In genomic region chr20:17682103-17682888, GRCh38 we compare ENCODE assay signal across 8 cellular contexts. TPM values are rescaled to one million over a fixed set of nuclear protein-coding genes. Genes with fewer than 3 reads are reported as not detected.
DNase-seq lines count a peak whose midpoint lies in the region; ATAC-seq, FAIRE-seq and TF ChIP-seq lines count a peak whose summit lies in the region.

RRBP1 (minus strand) TSS chr20:17682242; CDS start chr20:17660507, 21,735 bp downstream.

- H3K23me2 ChIP-seq in H9 (ENCODE audit: insufficient read length, low read depth, low read length, poor library complexity, severe bottlenecking) = peaks cover 9% of the 10 kb centered on the region

- no peak within 1 kb of the TSS for H2BK12ac ChIP-seq in H9 (ENCODE audit: insufficient read length, low read depth, low read length)

- H3K4me3 Mint-ChIP-seq in H9 (peak within 1 kb of the TSS; percentile 79 to 81), nephron progenitor cell (peak within 1 kb of the TSS; percentile 81)
- peak within 1 kb of the TSS; percentile 73 to 83 for H3K4me3 Mint-ChIP-seq in stimulated activated naive CD8-positive, alpha-beta T cell treated with anti-CD3 and anti-CD28 coated beads, Interleukin-15, amount 100 ng/mL, for 72 hours

- peak within 1 kb of the TSS; percentile 49 for H3K4me2 ChIP-seq in H9 (ENCODE audit: insufficient read depth, insufficient read length, low read length)

- no peak within 1 kb of the TSS for H2BK20ac ChIP-seq in H9 (ENCODE audit: low read depth, low read length, poor library complexity, severe bottlenecking)

- H3K14ac ChIP-seq in H9 (ENCODE audit: insufficient read depth, low read length) = peak within 1 kb of the TSS; percentile 10

- peaks cover 3% of the 10 kb centered on the region for H3K79me1 ChIP-seq in H9 (ENCODE audit: insufficient read depth, low read depth, low read length, poor library complexity, severe bottlenecking)

- peaks cover 12% of the 10 kb centered on the region for H3K79me2 ChIP-seq in H9 (ENCODE audit: insufficient read depth, low read length)

- no peaks in the 10 kb centered on the region for H4K20me1 ChIP-seq in H9 (ENCODE audit: control insufficient read depth, insufficient read depth, insufficient read length)

- no peak within 1 kb of the TSS for H2BK5ac ChIP-seq in H9 (ENCODE audit: insufficient read length, low read length)

- H3K27ac ChIP-seq in H9 (ENCODE audit: insufficient read length, low read depth, low read length) = no peak within 1 kb of the TSS

- WGBS in H9 (ENCODE audit: extremely low coverage, insufficient read length, low lambda C conversion rate) = no CpG with 5 or more reads among the region's 79 CpGs

- FAIRE-seq in G401.6 (lab: Jason Lieb, UNC) = peak; percentile 74

- no peak within 1 kb of the TSS for H2AK5ac ChIP-seq in H9 (ENCODE audit: insufficient read length, low read length)

- H3K4me1 ChIP-seq in H9 (ENCODE audit: insufficient read depth, low read length) = peaks cover 6% of the 10 kb centered on the region; the same call in 1 of the 2 replicates

- peaks cover 29% of the 10 kb centered on the region for H3K27me3 Mint-ChIP-seq in H9 (ENCODE audit: low read depth)
- peaks cover 21% of the 10 kb centered on the region for H3K27me3 Mint-ChIP-seq in nephron progenitor cell (ENCODE audit: low read depth, poor library complexity)
- peaks cover 40% of the 10 kb centered on the region for H3K27me3 Mint-ChIP-seq in stimulated activated naive CD8-positive, alpha-beta T cell treated with anti-CD3 and anti-CD28 coated beads, Interleukin-15, amount 100 ng/mL, for 72 hours

- ATAC-seq in stimulated activated naive CD8-positive, alpha-beta T cell treated with anti-CD3 and anti-CD28 coated beads, Interleukin-15, amount 100 ng/mL, for 72 hours = peak; percentile 94

- H4K8ac ChIP-seq in H9 (replicated peaks; ENCODE audit: insufficient read length, low read depth, low read length) = no peak within 1 kb of the TSS

- no peaks in the 10 kb centered on the region for H3K27me3 ChIP-seq in H9 (ENCODE audit: insufficient read depth, low read length)

- H3T11ph ChIP-seq in H9 (ENCODE audit: low read length) = no peak within 1 kb of the TSS

- peak; percentile 98 for DNase-seq in H9
- peak; percentile 99 for DNase-seq in M059J (ENCODE audit: low read depth)
- peak; percentile 98 for DNase-seq in SHP77 (lab: John Stamatoyannopoulos, UW)
- peak; percentile 99 for DNase-seq in activated effector memory CD4-positive, alpha-beta T cell treated with anti-CD3 and anti-CD28 coated beads, Interleukin-2, amount 50 U/mL, for 16 hours
- peak; percentile 97 for DNase-seq in fibroblast of the aortic adventitia (ENCODE audit: low read depth)
- peak; percentile 98 for DNase-seq in nephron progenitor cell
- peak; percentile 96 to 98 for DNase-seq in stimulated activated naive CD8-positive, alpha-beta T cell treated with anti-CD3 and anti-CD28 coated beads, Interleukin-15, amount 100 ng/mL, for 72 hours

- H3K18ac ChIP-seq in H9 (ENCODE audit: insufficient read length, low read depth, low read length) = no peak within 1 kb of the TSS

- H3K9me3 ChIP-seq in H9 (ENCODE audit: control insufficient read depth, low read depth, low read length) = no peaks in the 10 kb centered on the region

- H3K4me3 ChIP-seq in fibroblast of the aortic adventitia (ENCODE audit: low read depth, low read length) = peak within 1 kb of the TSS; percentile 86

- TF ChIP-seq CTCF in H9 (conservative IDR thresholded peaks at IDR 0.05) (peak; percentile 92), fibroblast of the aortic adventitia (IDR thresholded peaks at IDR 0.05; ENCODE audit: insufficient read depth, low read length) (peak; percentile 79), nephron progenitor cell (IDR thresholded peaks at IDR 0.05) (peak; percentile 61)

- no peak within 1 kb of the TSS for H3K56ac ChIP-seq in H9 (ENCODE audit: insufficient read length, low read depth, low read length)

- H3K4ac ChIP-seq in H9 (ENCODE audit: low read depth, low read length) = no peak within 1 kb of the TSS

- H4K91ac ChIP-seq in H9 (ENCODE audit: insufficient read length, low read depth, low read length) = no peak within 1 kb of the TSS

- H2BK15ac ChIP-seq in H9 (ENCODE audit: low read depth, low read length) = no peak within 1 kb of the TSS

- H3K4me1 Mint-ChIP-seq in H9 = peaks cover 28 to 38% of the 10 kb centered on the region in 2 experiments
- peaks cover 31% of the 10 kb centered on the region for H3K4me1 Mint-ChIP-seq in nephron progenitor cell
- peaks cover 26% of the 10 kb centered on the region for H3K4me1 Mint-ChIP-seq in stimulated activated naive CD8-positive, alpha-beta T cell treated with anti-CD3 and anti-CD28 coated beads, Interleukin-15, amount 100 ng/mL, for 72 hours

- H4K5ac ChIP-seq in H9 (ENCODE audit: insufficient read length, low read depth, low read length) = no peak within 1 kb of the TSS

- no peak within 1 kb of the TSS for H2AFZ ChIP-seq in H9 (ENCODE audit: low read length)

- no peak within 1 kb of the TSS for H2BK120ac ChIP-seq in H9 (ENCODE audit: low read depth, low read length, poor library complexity, severe bottlenecking)

- H3K9me3 Mint-ChIP-seq in H9 (peaks cover 4 to 10% of the 10 kb centered on the region in 2 experiments; a peak in 3 of 5 replicates), nephron progenitor cell (peaks cover 14% of the 10 kb centered on the region)
- H3K9me3 Mint-ChIP-seq in stimulated activated naive CD8-positive, alpha-beta T cell treated with anti-CD3 and anti-CD28 coated beads, Interleukin-15, amount 100 ng/mL, for 72 hours = no peaks in the 10 kb centered on the region

- H3K27ac Mint-ChIP-seq in H9 = peak within 1 kb of the TSS in 1 of 3 experiments; percentile 45; a peak in 3 of 7 replicates
- H3K27ac Mint-ChIP-seq in nephron progenitor cell = peak within 1 kb of the TSS; percentile 57
- peak within 1 kb of the TSS; percentile 82 to 87 for H3K27ac Mint-ChIP-seq in stimulated activated naive CD8-positive, alpha-beta T cell treated with anti-CD3 and anti-CD28 coated beads, Interleukin-15, amount 100 ng/mL, for 72 hours

- H3K36me3 Mint-ChIP-seq in H9 (ENCODE audit: insufficient read depth in 1 of 3, low read depth in 3 of 3) (peaks cover 12 to 24% (median 21%) of the 10 kb centered on the region in 3 experiments), nephron progenitor cell (ENCODE audit: low read depth) (peaks cover 13% of the 10 kb centered on the region)

- no peak within 1 kb of the TSS for H3K23ac ChIP-seq in H9 (ENCODE audit: insufficient read length, low read depth, low read length)

- peak within 1 kb of the TSS; percentile 20 for H3K9ac ChIP-seq in H9 (ENCODE audit: extremely low read depth, insufficient read length, low read length)

RNA-seq across cellular contexts. Expression of gene RRBP1, which starts in this region (rescaled TPM):
- 89.8 and 97.8 TPM in 2 replicates for total RNA-seq in H9 (2021)
- 145 and 253 TPM in 2 replicates for total RNA-seq in M059J (2014; rRNA removed; shearing (Covaris generic))
- 95.5 and 171 TPM in 2 replicates for total RNA-seq in fibroblast of the aortic adventitia (ENCODE audit: low replicate concordance)
